Comparison of ENCODE assay signal across 15 cellular contexts in the genomic region with DNA sequence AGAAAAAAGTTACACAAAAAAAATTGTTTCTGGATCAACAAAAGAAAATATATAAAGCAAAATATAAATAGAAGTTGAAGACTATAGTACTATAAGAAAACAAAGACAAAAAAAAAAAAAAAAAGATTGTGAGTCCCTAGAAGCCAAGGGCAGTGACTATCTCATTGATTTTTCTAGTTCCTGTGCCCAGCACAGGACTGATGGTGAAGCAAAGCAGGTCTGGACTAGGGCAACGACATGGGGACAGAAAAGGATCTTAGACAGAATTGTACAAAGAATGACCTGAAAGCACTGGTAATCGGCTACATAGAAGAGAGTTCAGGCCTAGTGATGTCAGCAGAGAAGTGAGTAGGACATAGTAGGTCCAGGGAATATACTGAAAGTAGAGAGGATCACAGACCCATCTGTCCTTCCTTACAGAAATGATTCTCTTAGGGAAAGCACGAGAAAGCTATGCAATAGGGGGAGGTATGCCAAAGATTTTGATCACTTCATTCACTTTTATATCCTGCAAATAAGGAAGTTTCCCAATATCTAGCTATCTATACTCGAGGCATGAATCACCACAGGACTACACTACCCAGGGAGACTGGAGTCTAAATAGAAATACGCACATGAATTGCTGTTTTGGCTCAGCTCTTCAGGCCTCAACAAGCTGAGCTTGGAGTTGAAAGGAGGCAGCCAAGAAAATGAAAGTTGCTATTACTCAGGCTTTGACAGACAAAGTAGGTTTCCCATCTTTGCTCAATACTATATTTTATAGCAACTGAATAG.
A peak's percentile ranks its signal among the peaks of the same experiment; 100 is the strongest.
DNase-seq lines count a peak whose midpoint lies in the region; ATAC-seq and TF ChIP-seq lines count a peak whose summit lies in the region.
"Had no signal": no experiment of that assay in that cellular context is flagged by ENCODE, and none has a peak within 500 bp of the region (broad histone marks: within the 10 kb centered on the region; RNA-seq: fewer than 3 reads in every experiment).

No MANE protein-coding gene starts in this region.

- intact Hi-C loops in naive thymus-derived CD4-positive, alpha-beta T cell (cut with micrococcal nuclease), result no loop called here

- no peak overlapping the region for H3K27ac ChIP-seq in naive thymus-derived CD4-positive, alpha-beta T cell (ENCODE audit: low read depth, low read length)
- H3K27ac ChIP-seq: transverse colon had no signal

- H3K27me3 Mint-ChIP-seq in naive thymus-derived CD4-positive, alpha-beta T cell, result no peaks in the 10 kb centered on the region

- H3K27me3 ChIP-seq in naive thymus-derived CD4-positive, alpha-beta T cell (ENCODE audit: control insufficient read depth in 2 of 2, insufficient read depth in 2 of 2, low read length in 2 of 2), result no peaks in the 10 kb centered on the region
- H3K27me3 ChIP-seq: transverse colon had no signal

- CTCF ChIA-PET in naive thymus-derived CD4-positive, alpha-beta T cell (lab: Charles Lee), result no interaction called here

- peak; percentile 71 for ATAC-seq in naive thymus-derived CD4-positive, alpha-beta T cell
- ATAC-seq in GM19455 (IDR thresholded peaks at IDR 0.05; ENCODE audit: unreplicated experiment), result no peak
- no peak for ATAC-seq in HG02763 (IDR thresholded peaks at IDR 0.05; ENCODE audit: unreplicated experiment)
- ATAC-seq: activated T-cell treated with anti-CD3 and anti-CD28 coated beads, Interleukin-2, amount 50 U/mL, for 4 hours had no signal

- H3K9me3 ChIP-seq in naive thymus-derived CD4-positive, alpha-beta T cell (ENCODE audit: control insufficient read depth in 2 of 3, low read length in 3 of 3), result no peaks in the 10 kb centered on the region
- H3K9me3 ChIP-seq: transverse colon had no signal

- TF ChIP-seq CTCF in AG09319 (IDR thresholded peaks at IDR 0.05; ENCODE audit: low read depth, low read length) (no peak), fibroblast of mammary gland (conservative IDR thresholded peaks at IDR 0.05; ENCODE audit: control insufficient read depth, insufficient read depth, low read depth, low read length) (no peak)

- no peaks in the 10 kb centered on the region for H3K4me1 ChIP-seq in naive thymus-derived CD4-positive, alpha-beta T cell (ENCODE audit: control insufficient read depth in 2 of 2, insufficient read depth in 2 of 2, low read length in 2 of 2)
- H3K4me1 ChIP-seq: transverse colon had no signal

- no peak overlapping the region for H3K4me3 Mint-ChIP-seq in naive thymus-derived CD4-positive, alpha-beta T cell
- H3K4me3 Mint-ChIP-seq: activated T-cell treated with anti-CD3 and anti-CD28 coated beads, Interleukin-2, amount 50 U/mL, for 4 hours; memory B cell had no signal

- H3K9me3 Mint-ChIP-seq in naive thymus-derived CD4-positive, alpha-beta T cell, result no peaks in the 10 kb centered on the region
- H3K9me3 Mint-ChIP-seq: activated T-cell treated with anti-CD3 and anti-CD28 coated beads, Interleukin-2, amount 50 U/mL, for 4 hours; memory B cell had no signal

- no peaks in the 10 kb centered on the region for H3K4me1 Mint-ChIP-seq in naive thymus-derived CD4-positive, alpha-beta T cell
- H3K4me1 Mint-ChIP-seq: memory B cell had no signal

- no peak overlapping the region for H3K4me3 ChIP-seq in fibroblast of mammary gland (ENCODE audit: control insufficient read depth, low read depth, low read length)
- H3K4me3 ChIP-seq in naive thymus-derived CD4-positive, alpha-beta T cell (ENCODE audit: low read length), result no peak overlapping the region
- H3K4me3 ChIP-seq: transverse colon had no signal

- POLR2A ChIA-PET in naive thymus-derived CD4-positive, alpha-beta T cell (lab: Charles Lee), result no interaction called here

- H3K27ac Mint-ChIP-seq in naive thymus-derived CD4-positive, alpha-beta T cell, result peak overlapping the region in 1 of 9 donors; percentile 46
- H3K27ac Mint-ChIP-seq: memory B cell had no signal

- DNase-seq in AG09319 (ENCODE audit: extremely low read depth, low read depth), result peak; percentile 37
- peak; percentile 35 for DNase-seq in OCI-M1 (lab: John Stamatoyannopoulos, UW)
- peak; percentile 93 for DNase-seq in fibroblast of mammary gland (ENCODE audit: low read depth)
- DNase-seq in naive thymus-derived CD4-positive, alpha-beta T cell, result no peak
- DNase-seq in amygdala (lab: John Stamatoyannopoulos, UW), result no peak
- no peak for DNase-seq in amniotic stem cell (lab: John Stamatoyannopoulos, UW)
- DNase-seq: activated CD4-positive, alpha-beta T cell treated with anti-CD3 and anti-CD28 coated beads for 1 hour; activated T-cell treated with anti-CD3 and anti-CD28 coated beads, Interleukin-2, amount 50 U/mL, for 4 hours; EL; NCI-H1048; NCI-H524; transverse colon had no signal

- no peaks in the 10 kb centered on the region for H3K36me3 Mint-ChIP-seq in naive thymus-derived CD4-positive, alpha-beta T cell
- H3K36me3 Mint-ChIP-seq: memory B cell had no signal

- H3K36me3 ChIP-seq in naive thymus-derived CD4-positive, alpha-beta T cell (ENCODE audit: control insufficient read depth in 2 of 3, insufficient read depth in 3 of 3, low read length in 3 of 3), result no peaks in the 10 kb centered on the region
- H3K36me3 ChIP-seq: transverse colon had no signal

Comparison
In these comparisons a context has a peak if more than half of its experiments do, and no peak if none do; other contexts are left out.
1. DNase-seq: peak in AG09319 (single experiment), OCI-M1 (single experiment) and fibroblast of mammary gland (single experiment); none in naive thymus-derived CD4-positive, alpha-beta T cell (0 of 9), amygdala (0 of 56) and amniotic stem cell (single experiment).